Comparison of ENCODE assay signal across 31 cellular contexts in genomic region chr1:117136749-117137148, GRCh38.
"Had no signal": no experiment of that assay in that cellular context is flagged by ENCODE, and none has a peak within 500 bp of the region (broad histone marks: within the 10 kb centered on the region; RNA-seq: fewer than 3 reads in every experiment).

No MANE protein-coding gene starts in this region.

- H3K27me3 ChIP-seq: brain microvascular endothelial cell had no signal

- ATAC-seq: activated CD8-positive, alpha-beta memory T cell treated with anti-CD3 and anti-CD28 coated beads, Interleukin-2, amount 10 ng/mL, durations not matched to agents 7 days and 5 days; activated T-helper 17 cell treated with anti-CD3 and anti-CD28 coated beads, Interleukin-2, amount 50 U/mL, for 72 hours had no signal

- H3K27ac ChIP-seq: brain microvascular endothelial cell, VCaP had no signal

- H3K36me3 ChIP-seq: brain microvascular endothelial cell had no signal

- DNase-seq: activated CD4-positive, alpha-beta memory T cell treated with anti-CD3 and anti-CD28 coated beads, Interleukin-2, amount 10 ng/mL, durations not matched to agents 7 days and 5 days; activated CD4-positive, alpha-beta T cell treated with anti-CD3 and anti-CD28 coated beads for 1 hour; activated CD4-positive, alpha-beta T cell treated with anti-CD3 and anti-CD28 coated beads for 48 hours; activated CD4-positive, CD25-positive, alpha-beta regulatory T cell; activated CD8-positive, alpha-beta memory T cell treated with anti-CD3 and anti-CD28 coated beads for 24 hours; activated CD8-positive, alpha-beta memory T cell treated with anti-CD3 and anti-CD28 coated beads, Interleukin-2, amount 10 ng/mL, durations not matched to agents 7 days and 5 days; activated CD8-positive, alpha-beta memory T cell treated with anti-CD3 and anti-CD28 coated beads, Interleukin-2, amount 50 U/mL, for 48 hours; activated effector memory CD4-positive, alpha-beta T cell treated with anti-CD3 and anti-CD28 coated beads, Interleukin-2, amount 50 U/mL, for 16 hours; activated naive CD4-positive, alpha-beta T cell; activated naive CD4-positive, alpha-beta T cell treated with anti-CD3 and anti-CD28 coated beads, Interleukin-2, amount 50 U/mL, for 16 hours; activated naive CD8-positive, alpha-beta T cell treated with anti-CD3 and anti-CD28 coated beads for 36 hours; activated T-cell treated with anti-CD3 and anti-CD28 coated beads, Interleukin-2, amount 50 U/mL, for 48 hours; amniotic stem cell; aorta; brain microvascular endothelial cell; central memory CD4-positive, alpha-beta T cell; NCI-H1092 treated with DMSO at 0.1 percent for 48 hours; NCI-H1694; NCI-H1930; NCI-H2081 treated with DMSO at 0.1 percent for 48 hours; NCI-H345; NCI-H524 treated with DMSO at 0.1 percent for 48 hours; NCI-H748 treated with DMSO at 0.1 percent for 48 hours; NK-92 treated with Interleukin-12 subunit alpha and Interleukin-12 subunit beta, amount 100 ng/mL, for 24 hours; Right ventricle myocardium superior; SW 1271; T-helper 1 cell; T-helper 2 cell; T-helper 9 cell had no signal
